ENCODE assay signal across 1 cellular context in the genomic region with DNA sequence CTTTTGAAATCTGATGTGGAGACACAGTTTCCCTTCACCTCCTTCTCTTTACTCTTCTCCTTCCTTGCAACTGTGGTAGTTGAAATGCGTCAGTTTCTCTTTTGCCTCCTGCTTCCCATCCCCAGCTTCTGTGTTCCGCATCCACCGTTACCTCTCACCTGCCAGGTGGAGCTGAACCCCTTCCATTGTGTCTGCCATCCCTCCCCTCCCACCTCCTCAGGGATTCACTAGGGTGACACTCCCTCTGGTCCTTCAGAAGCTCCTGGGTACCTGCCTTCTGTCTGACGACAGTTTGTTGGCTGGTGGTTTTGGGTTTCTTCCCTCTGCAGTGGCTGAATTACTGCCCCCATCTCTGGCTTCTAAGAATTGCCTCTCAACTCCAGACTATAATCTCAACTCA.
TF ChIP-seq lines count a peak whose summit lies in the region.

No MANE protein-coding gene starts in this region.

TF ChIP-seq in GM23338, 12 proteins besides CTCF, POLR2A, EP300 and RAD21 (continued from another document):
- TF ChIP-seq, protein P1, sequence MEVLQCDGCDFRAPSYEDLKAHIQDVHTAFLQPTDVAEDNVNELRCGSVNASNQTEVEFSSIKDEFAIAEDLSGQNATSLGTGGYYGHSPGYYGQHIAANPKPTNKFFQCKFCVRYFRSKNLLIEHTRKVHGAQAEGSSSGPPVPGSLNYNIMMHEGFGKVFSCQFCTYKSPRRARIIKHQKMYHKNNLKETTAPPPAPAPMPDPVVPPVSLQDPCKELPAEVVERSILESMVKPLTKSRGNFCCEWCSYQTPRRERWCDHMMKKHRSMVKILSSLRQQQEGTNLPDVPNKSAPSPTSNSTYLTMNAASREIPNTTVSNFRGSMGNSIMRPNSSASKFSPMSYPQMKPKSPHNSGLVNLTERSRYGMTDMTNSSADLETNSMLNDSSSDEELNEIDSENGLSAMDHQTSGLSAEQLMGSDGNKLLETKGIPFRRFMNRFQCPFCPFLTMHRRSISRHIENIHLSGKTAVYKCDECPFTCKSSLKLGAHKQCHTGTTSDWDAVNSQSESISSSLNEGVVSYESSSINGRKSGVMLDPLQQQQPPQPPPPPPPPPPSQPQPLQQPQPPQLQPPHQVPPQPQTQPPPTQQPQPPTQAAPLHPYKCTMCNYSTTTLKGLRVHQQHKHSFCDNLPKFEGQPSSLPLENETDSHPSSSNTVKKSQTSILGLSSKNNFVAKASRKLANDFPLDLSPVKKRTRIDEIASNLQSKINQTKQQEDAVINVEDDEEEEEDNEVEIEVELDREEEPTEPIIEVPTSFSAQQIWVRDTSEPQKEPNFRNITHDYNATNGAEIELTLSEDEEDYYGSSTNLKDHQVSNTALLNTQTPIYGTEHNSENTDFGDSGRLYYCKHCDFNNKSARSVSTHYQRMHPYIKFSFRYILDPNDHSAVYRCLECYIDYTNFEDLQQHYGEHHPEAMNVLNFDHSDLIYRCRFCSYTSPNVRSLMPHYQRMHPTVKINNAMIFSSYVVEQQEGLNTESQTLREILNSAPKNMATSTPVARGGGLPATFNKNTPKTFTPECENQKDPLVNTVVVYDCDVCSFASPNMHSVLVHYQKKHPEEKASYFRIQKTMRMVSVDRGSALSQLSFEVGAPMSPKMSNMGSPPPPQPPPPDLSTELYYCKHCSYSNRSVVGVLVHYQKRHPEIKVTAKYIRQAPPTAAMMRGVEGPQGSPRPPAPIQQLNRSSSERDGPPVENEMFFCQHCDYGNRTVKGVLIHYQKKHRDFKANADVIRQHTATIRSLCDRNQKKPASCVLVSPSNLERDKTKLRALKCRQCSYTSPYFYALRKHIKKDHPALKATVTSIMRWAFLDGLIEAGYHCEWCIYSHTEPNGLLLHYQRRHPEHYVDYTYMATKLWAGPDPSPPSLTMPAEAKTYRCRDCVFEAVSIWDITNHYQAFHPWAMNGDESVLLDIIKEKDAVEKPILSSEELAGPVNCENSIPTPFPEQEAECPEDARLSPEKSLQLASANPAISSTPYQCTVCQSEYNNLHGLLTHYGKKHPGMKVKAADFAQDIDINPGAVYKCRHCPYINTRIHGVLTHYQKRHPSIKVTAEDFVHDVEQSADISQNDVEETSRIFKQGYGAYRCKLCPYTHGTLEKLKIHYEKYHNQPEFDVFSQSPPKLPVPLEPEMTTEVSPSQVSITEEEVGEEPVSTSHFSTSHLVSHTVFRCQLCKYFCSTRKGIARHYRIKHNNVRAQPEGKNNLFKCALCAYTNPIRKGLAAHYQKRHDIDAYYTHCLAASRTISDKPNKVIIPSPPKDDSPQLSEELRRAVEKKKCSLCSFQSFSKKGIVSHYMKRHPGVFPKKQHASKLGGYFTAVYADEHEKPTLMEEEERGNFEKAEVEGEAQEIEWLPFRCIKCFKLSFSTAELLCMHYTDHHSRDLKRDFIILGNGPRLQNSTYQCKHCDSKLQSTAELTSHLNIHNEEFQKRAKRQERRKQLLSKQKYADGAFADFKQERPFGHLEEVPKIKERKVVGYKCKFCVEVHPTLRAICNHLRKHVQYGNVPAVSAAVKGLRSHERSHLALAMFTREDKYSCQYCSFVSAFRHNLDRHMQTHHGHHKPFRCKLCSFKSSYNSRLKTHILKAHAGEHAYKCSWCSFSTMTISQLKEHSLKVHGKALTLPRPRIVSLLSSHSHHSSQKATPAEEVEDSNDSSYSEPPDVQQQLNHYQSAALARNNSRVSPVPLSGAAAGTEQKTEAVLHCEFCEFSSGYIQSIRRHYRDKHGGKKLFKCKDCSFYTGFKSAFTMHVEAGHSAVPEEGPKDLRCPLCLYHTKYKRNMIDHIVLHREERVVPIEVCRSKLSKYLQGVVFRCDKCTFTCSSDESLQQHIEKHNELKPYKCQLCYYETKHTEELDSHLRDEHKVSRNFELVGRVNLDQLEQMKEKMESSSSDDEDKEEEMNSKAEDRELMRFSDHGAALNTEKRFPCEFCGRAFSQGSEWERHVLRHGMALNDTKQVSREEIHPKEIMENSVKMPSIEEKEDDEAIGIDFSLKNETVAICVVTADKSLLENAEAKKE (CRISPR knock-in tag; IDR thresholded peaks at IDR 0.05) = no peak
- TF ChIP-seq EZH2 (IDR thresholded peaks at IDR 0.05; ENCODE audit: low read depth, unreplicated experiment) = no peak
- no peak for TF ChIP-seq ZNF114 (CRISPR knock-in tag; IDR thresholded peaks at IDR 0.05)
- TF ChIP-seq STAT1 (IDR thresholded peaks at IDR 0.05; ENCODE audit: unreplicated experiment) = no peak
- TF ChIP-seq ZNF331 (CRISPR knock-in tag; IDR thresholded peaks at IDR 0.05; ENCODE audit: low read depth) = no peak
- TF ChIP-seq CREB1 (CRISPR knock-in tag; IDR thresholded peaks at IDR 0.05; ENCODE audit: low read depth) = no peak
- TF ChIP-seq NANOG (IDR thresholded peaks at IDR 0.05; ENCODE audit: borderline replicate concordance) = no peak
- TF ChIP-seq, protein P2, sequence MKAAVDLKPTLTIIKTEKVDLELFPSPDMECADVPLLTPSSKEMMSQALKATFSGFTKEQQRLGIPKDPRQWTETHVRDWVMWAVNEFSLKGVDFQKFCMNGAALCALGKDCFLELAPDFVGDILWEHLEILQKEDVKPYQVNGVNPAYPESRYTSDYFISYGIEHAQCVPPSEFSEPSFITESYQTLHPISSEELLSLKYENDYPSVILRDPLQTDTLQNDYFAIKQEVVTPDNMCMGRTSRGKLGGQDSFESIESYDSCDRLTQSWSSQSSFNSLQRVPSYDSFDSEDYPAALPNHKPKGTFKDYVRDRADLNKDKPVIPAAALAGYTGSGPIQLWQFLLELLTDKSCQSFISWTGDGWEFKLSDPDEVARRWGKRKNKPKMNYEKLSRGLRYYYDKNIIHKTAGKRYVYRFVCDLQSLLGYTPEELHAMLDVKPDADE (IDR thresholded peaks at IDR 0.05) = no peak
- no peak for TF ChIP-seq POLR2AphosphoS5 (IDR thresholded peaks at IDR 0.05; ENCODE audit: low read depth)
